7 cellular contexts compared by ENCODE assay signal in genomic region chr6:96898241-96898851, GRCh38. TPM values are rescaled to one million over a fixed set of nuclear protein-coding genes. Genes with fewer than 3 reads are reported as not detected.
DNase-seq lines count a peak whose midpoint lies in the region; FAIRE-seq and TF ChIP-seq lines count a peak whose summit lies in the region.

No MANE protein-coding gene starts in this region.

- peak; percentile 66 for FAIRE-seq in GM12891 (lab: Jason Lieb, UNC)
- FAIRE-seq in bronchial epithelial cell (lab: Jason Lieb, UNC): no peak

- H2AFZ ChIP-seq in mesenchymal stem cell (ENCODE audit: low read depth, low read length): peak overlapping the region; percentile 53

- H3K4me3 ChIP-seq in bronchial epithelial cell (ENCODE audit: low read depth, low read length): peak overlapping the region; percentile 86
- H3K4me3 ChIP-seq in mesenchymal stem cell (ENCODE audit: insufficient read depth in 1 of 2, low read depth in 1 of 2, low read length in 2 of 2): peak overlapping the region; percentile 59 to 98
- H3K4me3 ChIP-seq in vagina: peak overlapping the region; percentile 86 to 96

- no peak overlapping the region for H2BK12ac ChIP-seq in mesenchymal stem cell (ENCODE audit: low read length in 2 of 2)

- H3K36me3 ChIP-seq in bronchial epithelial cell (ENCODE audit: control insufficient read depth, insufficient read depth, low read length) (peaks cover 3% of the 10 kb centered on the region), mesenchymal stem cell (ENCODE audit: control insufficient read depth in 1 of 2, insufficient read depth in 2 of 2, low read depth in 1 of 2, low read length in 2 of 2) (peaks cover 0 to 27% of the 10 kb centered on the region in 2 experiments), vagina (peaks cover 0 to 5% of the 10 kb centered on the region in 2 donors)

- no peak overlapping the region for H2BK15ac ChIP-seq in mesenchymal stem cell (ENCODE audit: low read depth, poor library complexity, severe bottlenecking)

- 2% methylated on average over 7 of the region's 10 CpGs for WGBS in mesenchymal stem cell

- peak overlapping the region; percentile 52 to 86 for H3K18ac ChIP-seq in mesenchymal stem cell (ENCODE audit: low read depth in 1 of 2, low read length in 2 of 2)

- peak overlapping the region in 1 of 2 experiments; percentile 58 for H3K4ac ChIP-seq in mesenchymal stem cell (ENCODE audit: low read depth in 1 of 2, low read length in 2 of 2)

- H3K27ac ChIP-seq in mesenchymal stem cell (ENCODE audit: low read length, poor library complexity, severe bottlenecking) (peak overlapping the region; percentile 87), vagina (peak overlapping the region; percentile 88)

- no peak overlapping the region for H3K14ac ChIP-seq in mesenchymal stem cell (ENCODE audit: low read length in 2 of 2)

- TF ChIP-seq POLR2A in GM12891 (IDR thresholded peaks at IDR 0.05; ENCODE audit: low read depth, low read length): no peak
- no peak for TF ChIP-seq POLR2A in vagina (IDR thresholded peaks at IDR 0.05)

- peak overlapping the region; percentile 98 for H3K9ac ChIP-seq in mesenchymal stem cell (ENCODE audit: low read length)

- H3K27me3 ChIP-seq in bronchial epithelial cell (ENCODE audit: control insufficient read depth, insufficient read depth, low read length): no peaks in the 10 kb centered on the region
- H3K27me3 ChIP-seq in mesenchymal stem cell (ENCODE audit: control insufficient read depth in 1 of 2, insufficient read depth in 1 of 2, low read length in 2 of 2): no peaks in the 10 kb centered on the region
- no peaks in the 10 kb centered on the region for H3K27me3 ChIP-seq in vagina

- peak overlapping the region; percentile 49 for H4K8ac ChIP-seq in mesenchymal stem cell (ENCODE audit: low read length)

- H3K4me1 ChIP-seq in mesenchymal stem cell (ENCODE audit: control insufficient read depth, insufficient read depth, low read depth, low read length) (peaks cover 1% of the 10 kb centered on the region), vagina (peaks cover 37% of the 10 kb centered on the region)

- no peak overlapping the region for H4K91ac ChIP-seq in mesenchymal stem cell (ENCODE audit: low read length)

- no peak for TF ChIP-seq CTCF in bronchial epithelial cell (IDR thresholded peaks at IDR 0.05; ENCODE audit: insufficient read depth, low read length, severe bottlenecking)
- TF ChIP-seq CTCF in vagina (IDR thresholded peaks at IDR 0.05): no peak

- peaks cover 1% of the 10 kb centered on the region for H3K79me1 ChIP-seq in mesenchymal stem cell (replicated peaks; ENCODE audit: low read length, poor library complexity, severe bottlenecking)

- H3K4me2 ChIP-seq in mesenchymal stem cell (ENCODE audit: low read length, poor library complexity, severe bottlenecking): peak overlapping the region; percentile 94

- no peak overlapping the region for H2AK5ac ChIP-seq in mesenchymal stem cell (ENCODE audit: low read length, severe bottlenecking)

- H3K23ac ChIP-seq in mesenchymal stem cell (ENCODE audit: low read length in 2 of 2): no peak overlapping the region

- intact Hi-C loops in vagina (cut with DNase I): no loop called here

- no peaks in the 10 kb centered on the region for H3K9me3 ChIP-seq in mesenchymal stem cell (ENCODE audit: control insufficient read depth, low read length)
- no peaks in the 10 kb centered on the region for H3K9me3 ChIP-seq in vagina

- DNase-seq in GM12891 (ENCODE audit: insufficient read length, low spot score): no peak
- DNase-seq in NCI-H526 (lab: John Stamatoyannopoulos, UW): peak; percentile 8 to 24
- DNase-seq in bronchial epithelial cell (ENCODE audit: low read depth): peak; percentile 52
- DNase-seq in mesenchymal stem cell: peak; percentile 57
- no peak for DNase-seq in vagina (ENCODE audit: extremely low spot score in 2 of 2)
- DNase-seq in NK-92 treated with Interleukin-12 subunit alpha and Interleukin-12 subunit beta, amount 100 ng/mL, for 24 hours (lab: John Stamatoyannopoulos, UW): no peak
- DNase-seq in SKM-1 (lab: John Stamatoyannopoulos, UW; ENCODE audit: unreplicated experiment): no peak

- H2BK120ac ChIP-seq in mesenchymal stem cell (ENCODE audit: low read depth, low read length): peak overlapping the region; percentile 11

- no peak overlapping the region for H2BK5ac ChIP-seq in mesenchymal stem cell (ENCODE audit: low read depth, low read length, poor library complexity, severe bottlenecking)

TF ChIP-seq in GM12891, 5 proteins besides CTCF, POLR2A, EP300 and RAD21:
- TF ChIP-seq TAF1 (IDR thresholded peaks at IDR 0.05; ENCODE audit: low read depth, low read length): no peak
- no peak for TF ChIP-seq SPI1 (IDR thresholded peaks at IDR 0.05; ENCODE audit: low read depth, low read length)
- no peak for TF ChIP-seq POLR2AphosphoS5 (IDR thresholded peaks at IDR 0.05; ENCODE audit: low read depth, low read length)
- no peak for TF ChIP-seq PAX5 (IDR thresholded peaks at IDR 0.05; ENCODE audit: insufficient read depth, low read length, severe bottlenecking)
- TF ChIP-seq POU2F2 (IDR thresholded peaks at IDR 0.05; ENCODE audit: low read depth, low read length): no peak

RNA-seq across cellular contexts. Expression of gene NDUFAF4, which starts 0.7 kb away (rescaled TPM):
- 27.2 TPM for polyA plus RNA-seq in GM12891 (2012; ENCODE audit: low read depth, missing spikeins)
- 9.5 and 11.3 TPM in 2 replicates for total RNA-seq in bronchial epithelial cell
- 32.0 TPM for polyA plus RNA-seq in mesenchymal stem cell (2013, experiment 1 of 2)
- polyA plus RNA-seq in mesenchymal stem cell (2013, experiment 2 of 2): 33.7 TPM
- 14.2 TPM for total RNA-seq in vagina

RNA-seq across cellular contexts. Expression of gene KLHL32, which starts 26.2 kb away (rescaled TPM):
- polyA plus RNA-seq in GM12891 (2012; ENCODE audit: low read depth, missing spikeins): 0.04 TPM
- under 0.01 TPM in 1 of 2 replicates, not detected in the other for total RNA-seq in bronchial epithelial cell
- polyA plus RNA-seq in mesenchymal stem cell (2013, experiment 1 of 2): 0.01 TPM
- 0.01 TPM for polyA plus RNA-seq in mesenchymal stem cell (2013, experiment 2 of 2)
- 0.25 TPM for total RNA-seq in vagina

Comparison
In these comparisons a context has a peak if more than half of its experiments do, and no peak if none do; other contexts are left out.
1. DNase-seq: peak in NCI-H526 (2 of 2), bronchial epithelial cell (single experiment) and mesenchymal stem cell (single experiment); none in GM12891 (single experiment), vagina (0 of 2), NK-92 treated with Interleukin-12 subunit alpha and Interleukin-12 subunit beta, amount 100 ng/mL, for 24 hours (single experiment) and SKM-1 (single experiment).
2. Peak in every context shown above with its lines, with median percentiles within 50 percentile points of each other: H3K4me3 ChIP-seq.